17 cellular contexts compared by ENCODE assay signal in genomic region chr17:29102741-29103181, GRCh38. TPM values are rescaled to one million over a fixed set of nuclear protein-coding genes. Genes with fewer than 3 reads are reported as not detected.
DNase-seq lines count a peak whose midpoint lies in the region; FAIRE-seq and TF ChIP-seq lines count a peak whose summit lies in the region.
"Had no signal": no experiment of that assay in that cellular context is flagged by ENCODE, and none has a peak within 500 bp of the region (broad histone marks: within the 10 kb centered on the region; RNA-seq: fewer than 3 reads in every experiment).

No MANE protein-coding gene starts in this region.

- peak; percentile 74 for DNase-seq in ELR (ENCODE audit: low read depth)
- peak; percentile 50 for DNase-seq in RWPE1 (ENCODE audit: low spot score)
- DNase-seq in epithelial cell of prostate (ENCODE audit: low read depth, low spot score): no peak
- DNase-seq in trophoblast cell: peak; percentile 99
- DNase-seq in HTR-8/SVneo (ENCODE audit: insufficient read length, low spot score): no peak
- DNase-seq in DMS53 treated with DMSO at 0.1 percent for 48 hours (lab: John Stamatoyannopoulos, UW; ENCODE audit: unreplicated experiment): no peak
- DNase-seq in hippocampal formation (lab: John Stamatoyannopoulos, UW): no peak
- DNase-seq: activated CD4-positive, alpha-beta T cell treated with anti-CD3 and anti-CD28 coated beads for 36 hours; activated CD8-positive, alpha-beta memory T cell treated with anti-CD3 and anti-CD28 coated beads, Interleukin-2, amount 50 U/mL, for 4 hours; activated naive CD4-positive, alpha-beta T cell treated with anti-CD3 and anti-CD28 coated beads for 36 hours; DMS 273 treated with DMSO at 0.1 percent for 48 hours; NCI-H2081 treated with DMSO at 0.1 percent for 48 hours; Peyer's patch had no signal

- H3K4me1 ChIP-seq in trophoblast cell (ENCODE audit: control insufficient read depth in 1 of 2, insufficient read depth in 2 of 2, low read length in 2 of 2): peaks cover 12 to 15% of the 10 kb centered on the region in 2 experiments
- H3K4me1 ChIP-seq: HAP-1, Peyer's patch had no signal

- no peaks in the 10 kb centered on the region for H3K79me1 ChIP-seq in trophoblast cell (ENCODE audit: low read length)

- H3K27ac ChIP-seq in RWPE1 (peak overlapping the region; percentile 15; the same call in 1 of the 2 replicates), epithelial cell of prostate (peak overlapping the region; percentile 70), trophoblast cell (ENCODE audit: low read depth, low read length) (no peak overlapping the region)
- H3K27ac ChIP-seq: body of pancreas, Peyer's patch had no signal

- H4K91ac ChIP-seq in trophoblast cell (ENCODE audit: low read depth, low read length): no peak overlapping the region

- no peaks in the 10 kb centered on the region for H3K27me3 ChIP-seq in trophoblast cell (ENCODE audit: insufficient read depth, low read length)
- H3K27me3 ChIP-seq: BE2C, body of pancreas, Peyer's patch, suprapubic skin had no signal

- WGBS in trophoblast cell (ENCODE audit: extremely low coverage, insufficient coverage, insufficient read length): no CpG with 5 or more reads among the region's 11 CpGs

- CTCF ChIA-PET in RWPE1 (lab: Yijun Ruan, JAX): interaction anchor here (1.1 to 1.5 kb wide), 2 partner anchors 15 to 376 kb away, joined by 3 read pairs; no protein-coding TSS in a partner anchor

- H3K36me3 ChIP-seq in trophoblast cell (ENCODE audit: control insufficient read depth in 1 of 2, insufficient read depth in 2 of 2, low read length in 2 of 2): peaks cover 33 to 38% of the 10 kb centered on the region in 2 experiments
- H3K36me3 ChIP-seq: BE2C, HAP-1 had no signal

- no peak overlapping the region for H3K14ac ChIP-seq in trophoblast cell (ENCODE audit: low read length)

- no peak for FAIRE-seq in HTR-8/SVneo (lab: Jason Lieb, UNC)

- no peaks in the 10 kb centered on the region for H3K9me3 ChIP-seq in trophoblast cell (ENCODE audit: insufficient read depth, low read depth, low read length)
- H3K9me3 ChIP-seq: BE2C, body of pancreas, HAP-1, Peyer's patch, suprapubic skin had no signal

- no peak for TF ChIP-seq CTCF in RWPE1 (conservative IDR thresholded peaks at IDR 0.05; ENCODE audit: low read depth)

- no peak overlapping the region for H3K18ac ChIP-seq in trophoblast cell (ENCODE audit: low read length)

- H3K9ac ChIP-seq in trophoblast cell (ENCODE audit: low read length): no peak overlapping the region

- H3K4me3 ChIP-seq in trophoblast cell (ENCODE audit: low read depth, low read length): no peak overlapping the region
- H3K4me3 ChIP-seq: body of pancreas, HAP-1, Peyer's patch, suprapubic skin had no signal

- no peak overlapping the region for H2BK5ac ChIP-seq in trophoblast cell (ENCODE audit: low read depth, low read length, poor library complexity)

- no peak overlapping the region for H3K4ac ChIP-seq in trophoblast cell (ENCODE audit: low read depth, low read length)

- H2AK5ac ChIP-seq in trophoblast cell (ENCODE audit: low read length): no peak overlapping the region

- H3K4me2 ChIP-seq in trophoblast cell (ENCODE audit: low read length): no peak overlapping the region

- no peak overlapping the region for H2BK12ac ChIP-seq in trophoblast cell (ENCODE audit: low read length)

- no peaks in the 10 kb centered on the region for H3K79me2 ChIP-seq in trophoblast cell (ENCODE audit: control insufficient read depth, insufficient read depth, low read length, poor library complexity)

- no peak overlapping the region for H2BK120ac ChIP-seq in trophoblast cell (ENCODE audit: insufficient read depth, low read length, poor library complexity)

- H4K8ac ChIP-seq in trophoblast cell (ENCODE audit: low read depth, low read length): no peak overlapping the region

- H4K12ac ChIP-seq in trophoblast cell (ENCODE audit: low read depth, low read length): no peak overlapping the region

- no peak overlapping the region for H2AFZ ChIP-seq in trophoblast cell (ENCODE audit: insufficient read depth, low read length, poor library complexity)

- no peak overlapping the region for H3K23ac ChIP-seq in trophoblast cell (ENCODE audit: low read length)

- POLR2A ChIA-PET in RWPE1 (lab: Yijun Ruan, JAX; ENCODE audit: low non-redundant PET): no interaction called here

RNA-seq across cellular contexts. Expression of gene PIPOX, which starts 59.8 kb away (rescaled TPM):
- 0.37 and 0.40 TPM in 2 replicates for polyA plus RNA-seq in trophoblast cell (2013)

Comparison
In these comparisons a context has a peak if more than half of its experiments do, and no peak if none do; other contexts are left out.
1. DNase-seq: peak in ELR (single experiment), RWPE1 (single experiment) and trophoblast cell (2 of 2); none in epithelial cell of prostate (single experiment), HTR-8/SVneo (single experiment), DMS53 treated with DMSO at 0.1 percent for 48 hours (single experiment) and hippocampal formation (0 of 2).